In the genomic region with DNA sequence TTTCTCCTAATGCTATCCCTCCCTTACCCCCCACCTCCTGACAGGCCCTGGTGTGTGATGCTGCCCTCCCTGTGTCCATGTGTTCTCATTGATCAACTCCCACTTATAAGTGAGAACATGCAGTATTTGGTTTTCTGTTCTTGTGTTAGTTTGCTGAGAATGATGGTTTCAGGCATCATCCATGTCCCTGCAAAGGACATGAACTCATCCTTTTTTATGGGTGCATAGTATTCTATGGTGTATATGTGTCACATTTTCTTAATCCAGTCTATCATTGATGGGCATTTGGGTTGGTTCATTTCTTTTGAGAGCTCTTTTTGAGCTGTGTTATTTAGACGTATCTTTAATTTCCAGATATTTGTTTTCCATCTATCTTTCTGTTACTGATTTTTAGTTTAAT, we compare ENCODE assay signal across 1 cellular context. TPM values are rescaled to one million over a fixed set of nuclear protein-coding genes. Genes with fewer than 3 reads are reported as not detected.
"Had no signal": no experiment of that assay in that cellular context is flagged by ENCODE, and none has a peak within 500 bp of the region (broad histone marks: within the 10 kb centered on the region; RNA-seq: fewer than 3 reads in every experiment).

No MANE protein-coding gene starts in this region.

RNA-seq across cellular contexts. Expression of a gene that starts 15.5 kb away (rescaled TPM):
- total RNA-seq: K562 had no signal
